In genomic region chr2:219274392-219274921, GRCh38 we compare ENCODE assay signal across 1 cellular context.
TF ChIP-seq lines count a peak whose summit lies in the region.

No MANE protein-coding gene starts in this region.

TF ChIP-seq in WTC11, 78 proteins besides CTCF, POLR2A, EP300 and RAD21 (continued from another document):
- TF ChIP-seq, protein P1, sequence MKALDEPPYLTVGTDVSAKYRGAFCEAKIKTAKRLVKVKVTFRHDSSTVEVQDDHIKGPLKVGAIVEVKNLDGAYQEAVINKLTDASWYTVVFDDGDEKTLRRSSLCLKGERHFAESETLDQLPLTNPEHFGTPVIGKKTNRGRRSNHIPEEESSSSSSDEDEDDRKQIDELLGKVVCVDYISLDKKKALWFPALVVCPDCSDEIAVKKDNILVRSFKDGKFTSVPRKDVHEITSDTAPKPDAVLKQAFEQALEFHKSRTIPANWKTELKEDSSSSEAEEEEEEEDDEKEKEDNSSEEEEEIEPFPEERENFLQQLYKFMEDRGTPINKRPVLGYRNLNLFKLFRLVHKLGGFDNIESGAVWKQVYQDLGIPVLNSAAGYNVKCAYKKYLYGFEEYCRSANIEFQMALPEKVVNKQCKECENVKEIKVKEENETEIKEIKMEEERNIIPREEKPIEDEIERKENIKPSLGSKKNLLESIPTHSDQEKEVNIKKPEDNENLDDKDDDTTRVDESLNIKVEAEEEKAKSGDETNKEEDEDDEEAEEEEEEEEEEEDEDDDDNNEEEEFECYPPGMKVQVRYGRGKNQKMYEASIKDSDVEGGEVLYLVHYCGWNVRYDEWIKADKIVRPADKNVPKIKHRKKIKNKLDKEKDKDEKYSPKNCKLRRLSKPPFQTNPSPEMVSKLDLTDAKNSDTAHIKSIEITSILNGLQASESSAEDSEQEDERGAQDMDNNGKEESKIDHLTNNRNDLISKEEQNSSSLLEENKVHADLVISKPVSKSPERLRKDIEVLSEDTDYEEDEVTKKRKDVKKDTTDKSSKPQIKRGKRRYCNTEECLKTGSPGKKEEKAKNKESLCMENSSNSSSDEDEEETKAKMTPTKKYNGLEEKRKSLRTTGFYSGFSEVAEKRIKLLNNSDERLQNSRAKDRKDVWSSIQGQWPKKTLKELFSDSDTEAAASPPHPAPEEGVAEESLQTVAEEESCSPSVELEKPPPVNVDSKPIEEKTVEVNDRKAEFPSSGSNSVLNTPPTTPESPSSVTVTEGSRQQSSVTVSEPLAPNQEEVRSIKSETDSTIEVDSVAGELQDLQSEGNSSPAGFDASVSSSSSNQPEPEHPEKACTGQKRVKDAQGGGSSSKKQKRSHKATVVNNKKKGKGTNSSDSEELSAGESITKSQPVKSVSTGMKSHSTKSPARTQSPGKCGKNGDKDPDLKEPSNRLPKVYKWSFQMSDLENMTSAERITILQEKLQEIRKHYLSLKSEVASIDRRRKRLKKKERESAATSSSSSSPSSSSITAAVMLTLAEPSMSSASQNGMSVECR (CRISPR knock-in tag; IDR thresholded peaks at IDR 0.05; ENCODE audit: borderline replicate concordance), result no peak
- no peak for TF ChIP-seq ZNF532 (CRISPR knock-in tag; IDR thresholded peaks at IDR 0.05; ENCODE audit: borderline replicate concordance)
- TF ChIP-seq RORB (CRISPR knock-in tag; IDR thresholded peaks at IDR 0.05), result no peak
- TF ChIP-seq, protein P2, sequence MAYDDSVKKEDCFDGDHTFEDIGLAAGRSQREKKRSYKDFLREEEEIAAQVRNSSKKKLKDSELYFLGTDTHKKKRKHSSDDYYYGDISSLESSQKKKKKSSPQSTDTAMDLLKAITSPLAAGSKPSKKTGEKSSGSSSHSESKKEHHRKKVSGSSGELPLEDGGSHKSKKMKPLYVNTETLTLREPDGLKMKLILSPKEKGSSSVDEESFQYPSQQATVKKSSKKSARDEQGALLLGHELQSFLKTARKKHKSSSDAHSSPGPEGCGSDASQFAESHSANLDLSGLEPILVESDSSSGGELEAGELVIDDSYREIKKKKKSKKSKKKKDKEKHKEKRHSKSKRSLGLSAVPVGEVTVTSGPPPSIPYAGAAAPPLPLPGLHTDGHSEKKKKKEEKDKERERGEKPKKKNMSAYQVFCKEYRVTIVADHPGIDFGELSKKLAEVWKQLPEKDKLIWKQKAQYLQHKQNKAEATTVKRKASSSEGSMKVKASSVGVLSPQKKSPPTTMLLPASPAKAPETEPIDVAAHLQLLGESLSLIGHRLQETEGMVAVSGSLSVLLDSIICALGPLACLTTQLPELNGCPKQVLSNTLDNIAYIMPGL (CRISPR knock-in tag; IDR thresholded peaks at IDR 0.05), result no peak
- TF ChIP-seq CBFB (CRISPR knock-in tag; IDR thresholded peaks at IDR 0.05; ENCODE audit: low read depth), result no peak
